Comparison of ENCODE assay signal across 8 cellular contexts in the genomic region with DNA sequence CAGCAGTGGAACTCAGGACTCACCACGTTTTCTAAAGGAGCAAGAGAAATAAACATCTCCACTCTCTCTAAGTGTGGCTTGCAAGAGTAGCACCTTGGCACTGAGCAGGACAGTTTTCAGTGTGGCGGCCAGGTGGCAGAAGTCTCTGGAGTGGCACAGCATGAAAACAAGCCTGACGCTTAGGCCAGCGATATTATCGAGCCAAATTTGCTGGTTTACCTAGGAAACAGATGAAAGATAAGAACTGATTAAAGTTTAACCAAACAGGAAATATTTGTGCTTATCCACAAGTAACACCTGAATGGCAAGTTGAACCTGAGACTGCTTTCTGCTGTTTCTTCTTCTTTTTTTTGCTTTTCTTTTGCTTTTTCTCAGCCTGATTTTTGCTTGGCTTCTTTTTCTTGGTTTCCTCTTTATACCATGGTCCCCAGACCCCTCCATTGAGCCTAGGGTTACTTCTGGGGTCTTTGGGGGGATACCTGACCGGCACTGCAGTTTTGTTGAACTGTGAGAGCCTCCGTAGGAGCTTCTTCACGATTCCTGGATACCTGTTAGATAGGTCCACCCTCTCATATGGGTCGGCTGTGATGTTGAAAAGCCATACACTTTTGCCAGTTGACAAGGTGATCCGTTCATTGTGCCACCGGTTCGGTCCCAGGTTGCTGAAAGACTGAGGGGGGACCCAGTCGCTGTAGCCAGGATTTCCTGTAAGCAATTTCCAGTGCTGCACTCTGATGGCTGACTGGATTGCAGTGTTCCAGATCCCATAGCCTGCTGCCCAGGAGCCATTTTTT.
A peak's percentile ranks its signal among the peaks of the same experiment; 100 is the strongest.
DNase-seq lines count a peak whose midpoint lies in the region; ATAC-seq, FAIRE-seq and TF ChIP-seq lines count a peak whose summit lies in the region.

No MANE protein-coding gene starts in this region.

- TF ChIP-seq POLR2A in GM12892 (IDR thresholded peaks at IDR 0.05; ENCODE audit: low read depth, low read length), result no peak

- H3K27me3 Mint-ChIP-seq in activated naive CD8-positive, alpha-beta T cell treated with anti-CD3 and anti-CD28 coated beads, Interleukin-2, amount 50 U/mL, for 24 hours, result no peaks in the 10 kb centered on the region

- TSS peak; percentile 28 for BruUV-seq in Panc1 (replicated peaks; lab: Mats Ljungman, UMichigan)

- peaks cover 2% of the 10 kb centered on the region for H3K36me3 ChIP-seq in Panc1 (ENCODE audit: control insufficient read depth, insufficient read depth, low read length)

- H3K4me3 Mint-ChIP-seq in activated naive CD8-positive, alpha-beta T cell treated with anti-CD3 and anti-CD28 coated beads, Interleukin-2, amount 50 U/mL, for 24 hours, result peak overlapping the region; percentile 52

- in situ Hi-C loops in Panc1 (cut with HindIII; ENCODE audit: low pct_unique_long_range_greater_than_20kb, low sequenced_read_pairs), result no loop called here

- no peak overlapping the region for H3K27ac ChIP-seq in Panc1 (ENCODE audit: low read length)

- H3K4me1 ChIP-seq in Panc1 (ENCODE audit: control insufficient read depth, insufficient read depth, low read length), result no peaks in the 10 kb centered on the region

- H3K4me1 Mint-ChIP-seq in activated naive CD8-positive, alpha-beta T cell treated with anti-CD3 and anti-CD28 coated beads, Interleukin-2, amount 50 U/mL, for 24 hours, result peaks cover 56% of the 10 kb centered on the region

- ATAC-seq in GM18511 (IDR thresholded peaks at IDR 0.05; ENCODE audit: unreplicated experiment) (peak; percentile 39), Panc1 (no peak), GM21825 (IDR thresholded peaks at IDR 0.05; ENCODE audit: unreplicated experiment) (no peak)
- peak; percentile 95 for ATAC-seq in activated naive CD8-positive, alpha-beta T cell treated with anti-CD3 and anti-CD28 coated beads, Interleukin-2, amount 50 U/mL, for 24 hours

- DNase-seq in Panc1 (ENCODE audit: low read depth, low spot score) (no peak), NCI-H2107 (lab: John Stamatoyannopoulos, UW) (no peak), GM12892 (ENCODE audit: insufficient read length) (no peak), DMS 273 treated with DMSO at 0.1 percent for 48 hours (lab: John Stamatoyannopoulos, UW) (no peak)
- peak; percentile 57 for DNase-seq in activated naive CD8-positive, alpha-beta T cell treated with anti-CD3 and anti-CD28 coated beads, Interleukin-2, amount 50 U/mL, for 24 hours
- DNase-seq in stimulated activated CD4-positive, alpha-beta T cell treated with anti-CD3 and anti-CD28 coated beads, Interleukin-12 subunit alpha, Interleukin-12 subunit beta, amount 100 ng/mL, for 24 hours (ENCODE audit: low read depth in 2 of 2), result peak; percentile 13 to 35

- H3K36me3 Mint-ChIP-seq in activated naive CD8-positive, alpha-beta T cell treated with anti-CD3 and anti-CD28 coated beads, Interleukin-2, amount 50 U/mL, for 24 hours (ENCODE audit: low read depth), result no peaks in the 10 kb centered on the region

- H3K9me3 Mint-ChIP-seq in activated naive CD8-positive, alpha-beta T cell treated with anti-CD3 and anti-CD28 coated beads, Interleukin-2, amount 50 U/mL, for 24 hours, result no peaks in the 10 kb centered on the region

- H3K27me3 ChIP-seq in Panc1 (ENCODE audit: control insufficient read depth, insufficient read depth, low read length), result no peaks in the 10 kb centered on the region

- POLR2A ChIA-PET in Panc1 (lab: Charles Lee), result no interaction called here

- no peak for TF ChIP-seq CTCF in Panc1 (IDR thresholded peaks at IDR 0.05)

- FAIRE-seq in GM12892 (lab: Jason Lieb, UNC), result no peak

- intact Hi-C loops in Panc1 (cut with micrococcal nuclease; ENCODE audit: unreplicated experiment), result no loop called here

- no peaks in the 10 kb centered on the region for H3K9me3 ChIP-seq in Panc1 (ENCODE audit: control insufficient read depth, insufficient read depth, low read depth, low read length)

- peak overlapping the region; percentile 56 for H3K27ac Mint-ChIP-seq in activated naive CD8-positive, alpha-beta T cell treated with anti-CD3 and anti-CD28 coated beads, Interleukin-2, amount 50 U/mL, for 24 hours

- CTCF ChIA-PET in Panc1 (lab: Charles Lee), result no interaction called here

- H3K4me3 ChIP-seq in Panc1 (ENCODE audit: low read depth in 2 of 2, low read length in 2 of 2), result no peak overlapping the region

Comparison
In these comparisons a context has a peak if more than half of its experiments do, and no peak if none do; other contexts are left out.
1. ATAC-seq: peak in GM18511 (single experiment) and activated naive CD8-positive, alpha-beta T cell treated with anti-CD3 and anti-CD28 coated beads, Interleukin-2, amount 50 U/mL, for 24 hours (single experiment); none in Panc1 (single experiment) and GM21825 (single experiment).
2. DNase-seq: peak in activated naive CD8-positive, alpha-beta T cell treated with anti-CD3 and anti-CD28 coated beads, Interleukin-2, amount 50 U/mL, for 24 hours (single experiment) and stimulated activated CD4-positive, alpha-beta T cell treated with anti-CD3 and anti-CD28 coated beads, Interleukin-12 subunit alpha, Interleukin-12 subunit beta, amount 100 ng/mL, for 24 hours (2 of 2); none in Panc1 (single experiment), NCI-H2107 (single experiment), GM12892 (single experiment) and DMS 273 treated with DMSO at 0.1 percent for 48 hours (single experiment).